9 cellular contexts compared by ENCODE assay signal in genomic region chr17:45225964-45226530, GRCh38. TPM values are rescaled to one million over a fixed set of nuclear protein-coding genes. Genes with fewer than 3 reads are reported as not detected.
DNase-seq lines count a peak whose midpoint lies in the region; ATAC-seq and TF ChIP-seq lines count a peak whose summit lies in the region.
"Had no signal": no experiment of that assay in that cellular context is flagged by ENCODE, and none has a peak within 500 bp of the region (broad histone marks: within the 10 kb centered on the region; RNA-seq: fewer than 3 reads in every experiment).

No MANE protein-coding gene starts in this region.

- no peaks in the 10 kb centered on the region for H3K36me3 Mint-ChIP-seq in nephron progenitor cell (ENCODE audit: low read depth)

- H3K36me3 ChIP-seq in Peyer's patch = no peaks in the 10 kb centered on the region

- H3K9me3 Mint-ChIP-seq in nephron progenitor cell = no peaks in the 10 kb centered on the region

- no peak overlapping the region for H3K4me3 Mint-ChIP-seq in nephron progenitor cell

- peaks cover 0 to 45% (median 37%) of the 10 kb centered on the region in 4 donors for H3K4me1 ChIP-seq in Peyer's patch

- H3K27me3 Mint-ChIP-seq in nephron progenitor cell (ENCODE audit: low read depth, poor library complexity) = peaks cover 41% of the 10 kb centered on the region

- peaks cover 0 to 7% of the 10 kb centered on the region in 2 donors for H3K27me3 ChIP-seq in Peyer's patch

- peak; percentile 50 for ATAC-seq in HG02763 (IDR thresholded peaks at IDR 0.05; ENCODE audit: unreplicated experiment)

- peak overlapping the region; percentile 84 to 96 (median 88) for H3K27ac ChIP-seq in Peyer's patch

- TF ChIP-seq CTCF in GM10266 (IDR thresholded peaks at IDR 0.05; ENCODE audit: control insufficient read depth, insufficient read depth, low read depth, missing control alignments) (no peak), Peyer's patch (IDR thresholded peaks at IDR 0.05) (peak in 1 of 6 experiments; percentile 10), nephron progenitor cell (IDR thresholded peaks at IDR 0.05) (no peak)

- H3K4me1 Mint-ChIP-seq in nephron progenitor cell = peaks cover 22% of the 10 kb centered on the region

- H3K9me3 ChIP-seq in Peyer's patch = no peaks in the 10 kb centered on the region

- H3K27ac Mint-ChIP-seq in nephron progenitor cell = no peak overlapping the region

- H3K4me3 ChIP-seq in Peyer's patch = peak overlapping the region; percentile 19 to 97 (median 74)

- DNase-seq in GM10266 (ENCODE audit: extremely low spot score) (peak; percentile 91), Peyer's patch (peak; percentile 66 to 99 (median 98)), iPS-NIHi11 (ENCODE audit: low spot score) (peak; percentile 6), nephron progenitor cell (no peak), cortex of kidney (lab: John Stamatoyannopoulos, UW) (no peak)
- peak; percentile 95 for DNase-seq in activated effector memory CD4-positive, alpha-beta T cell treated with Interleukin-2 at 50 U/mL for 16 hours
- DNase-seq in stimulated activated CD4-positive, alpha-beta T cell treated with anti-CD3 and anti-CD28 coated beads, TNF-alpha, amount 100 ng/mL, for 24 hours (ENCODE audit: low read depth in 3 of 3) = peak; percentile 88 to 98 (median 93)

- peak; percentile 23 to 50 for TF ChIP-seq POLR2A in Peyer's patch (IDR thresholded peaks at IDR 0.05)

RNA-seq across cellular contexts. Expression of gene FMNL1, which starts 4.4 kb away (rescaled TPM):
- total RNA-seq in Peyer's patch = 10 to 100 TPM in 3 of 4 donors, 1 to 10 TPM in 1; 9.3 to 45.4 (median 15.8) TPM

RNA-seq across cellular contexts. Expression of gene SPATA32, which starts 35.8 kb away (rescaled TPM):
- total RNA-seq in Peyer's patch = not detected
- total RNA-seq: subcutaneous adipose tissue had no signal

Comparison
In these comparisons a context has a peak if more than half of its experiments do, and no peak if none do; other contexts are left out.
1. DNase-seq: peak in GM10266 (single experiment), Peyer's patch (3 of 3), activated effector memory CD4-positive, alpha-beta T cell treated with Interleukin-2 at 50 U/mL for 16 hours (single experiment), iPS-NIHi11 (single experiment) and stimulated activated CD4-positive, alpha-beta T cell treated with anti-CD3 and anti-CD28 coated beads, TNF-alpha, amount 100 ng/mL, for 24 hours (3 of 3); none in nephron progenitor cell (single experiment) and cortex of kidney (single experiment).